30 cellular contexts compared by ENCODE assay signal in genomic region chr13:27632214-27632613, GRCh38.
"Had no signal": no experiment of that assay in that cellular context is flagged by ENCODE, and none has a peak within 500 bp of the region (broad histone marks: within the 10 kb centered on the region; RNA-seq: fewer than 3 reads in every experiment).

No MANE protein-coding gene starts in this region.

- H3K4me1 ChIP-seq: colonic mucosa, parathyroid adenoma, uterus had no signal

- H3K4me3 Mint-ChIP-seq: dendritic cell treated with granulocyte-macrophage colony-stimulating factor and Interleukin-4, amounts not matched to agents 40 ng/mL and 50 ng/mL, for 4 days; endodermal cell; naive thymus-derived CD4-positive, alpha-beta T cell; nephron; neural progenitor cell had no signal

- H3K27me3 Mint-ChIP-seq: dendritic cell treated with granulocyte-macrophage colony-stimulating factor and Interleukin-4, amounts not matched to agents 40 ng/mL and 50 ng/mL, for 4 days; naive thymus-derived CD4-positive, alpha-beta T cell; progenitor cell of endocrine pancreas had no signal

- H3K27ac ChIP-seq: colonic mucosa, esophagus muscularis mucosa, foreskin keratinocyte, gastroesophageal sphincter, heart left ventricle, hepatocyte, neural progenitor cell, parathyroid adenoma, thoracic aorta, tibial nerve, upper lobe of left lung, uterus had no signal

- H3K36me3 ChIP-seq: colonic mucosa, neural progenitor cell, thoracic aorta, uterus had no signal

- H3K9me3 Mint-ChIP-seq: dendritic cell treated with granulocyte-macrophage colony-stimulating factor and Interleukin-4, amounts not matched to agents 40 ng/mL and 50 ng/mL, for 4 days; endodermal cell; naive thymus-derived CD4-positive, alpha-beta T cell; nephron; neural progenitor cell had no signal

- H3K9me3 ChIP-seq: colonic mucosa, esophagus muscularis mucosa, gastroesophageal sphincter, heart left ventricle, thoracic aorta, tibial nerve, upper lobe of left lung, uterus had no signal

- DNase-seq: colonic mucosa; effector CD8-positive, alpha-beta T cell; endodermal cell; foreskin keratinocyte; heart left ventricle; kidney; mesendoderm; midbrain; naive thymus-derived CD4-positive, alpha-beta T cell; stimulated activated CD4-positive, alpha-beta T cell treated with anti-CD3 and anti-CD28 coated beads, Interleukin-12 subunit alpha, Interleukin-12 subunit beta, amount 100 ng/mL, for 4 hours; stimulated activated CD4-positive, alpha-beta T cell treated with anti-CD3 and anti-CD28 coated beads, Interleukin-1b, Interleukin-23, amount 100 ng/mL, for 48 hours; stimulated activated CD4-positive, alpha-beta T cell treated with anti-CD3 and anti-CD28 coated beads, Interleukin-4, amount 100 ng/mL, for 1 hour; stimulated activated CD8-positive, alpha-beta memory T cell treated with anti-CD3 and anti-CD28 coated beads, Interleukin-4, amount 100 ng/mL, for 48 hours; stimulated activated naive CD4-positive, alpha-beta T cell treated with Interleukin-2 at 50 U/mL for 16 hours; upper lobe of left lung; uterus had no signal

- ATAC-seq: foreskin keratinocyte; gastroesophageal sphincter; heart left ventricle; left lobe of liver; naive thymus-derived CD4-positive, alpha-beta T cell; sciatic nerve had no signal

- H3K27me3 ChIP-seq: colonic mucosa, esophagus muscularis mucosa, foreskin keratinocyte, gastroesophageal sphincter, heart left ventricle, hepatocyte, neural progenitor cell, tibial nerve, upper lobe of left lung, uterus had no signal

- H3K27ac Mint-ChIP-seq: dendritic cell treated with granulocyte-macrophage colony-stimulating factor and Interleukin-4, amounts not matched to agents 40 ng/mL and 50 ng/mL, for 4 days; endodermal cell; nephron; neural progenitor cell; progenitor cell of endocrine pancreas had no signal

- H3K4me3 ChIP-seq: colonic mucosa, esophagus muscularis mucosa, gastroesophageal sphincter, heart left ventricle, hepatocyte, lung, neural progenitor cell, smooth muscle cell, thoracic aorta, tibial nerve, upper lobe of left lung, uterus had no signal
